Comparison of ENCODE assay signal across 9 cellular contexts in genomic region chr5:158431369-158432029, GRCh38.
DNase-seq lines count a peak whose midpoint lies in the region; ATAC-seq and TF ChIP-seq lines count a peak whose summit lies in the region.
"Had no signal": no experiment of that assay in that cellular context is flagged by ENCODE, and none has a peak within 500 bp of the region (broad histone marks: within the 10 kb centered on the region; RNA-seq: fewer than 3 reads in every experiment).

No MANE protein-coding gene starts in this region.

- peaks cover 0 to 6% (median 0%) of the 10 kb centered on the region in 9 donors for H3K9me3 Mint-ChIP-seq in naive thymus-derived CD8-positive, alpha-beta T cell
- H3K9me3 Mint-ChIP-seq: immature natural killer cell had no signal

- no peaks in the 10 kb centered on the region for H3K36me3 ChIP-seq in thyroid gland

- H3K4me1 Mint-ChIP-seq in naive thymus-derived CD8-positive, alpha-beta T cell: peaks cover 35 to 67% (median 61%) of the 10 kb centered on the region in 4 donors

- H3K4me3 ChIP-seq in GM12864 (ENCODE audit: low read depth, low read length) (no peak overlapping the region), cardiac fibroblast (replicated peaks in 1 of 2; ENCODE audit: low read depth in 2 of 2, low read length in 2 of 2) (no peak overlapping the region), thyroid gland (replicated peaks in 1 of 3) (no peak overlapping the region)

- H3K9me3 ChIP-seq in thyroid gland: no peaks in the 10 kb centered on the region

- no peak for TF ChIP-seq POLR2A in thyroid gland (IDR thresholded peaks at IDR 0.05)

- no peaks in the 10 kb centered on the region for H3K27me3 ChIP-seq in thyroid gland

- intact Hi-C loops in thyroid gland (cut with DNase I): no loop called here

- ATAC-seq in HG02798 (IDR thresholded peaks at IDR 0.05; ENCODE audit: poor library complexity, unreplicated experiment) (peak; percentile 57), GM19324 (IDR thresholded peaks at IDR 0.05; ENCODE audit: low FRiP score, unreplicated experiment) (no peak)
- no peak for ATAC-seq in naive thymus-derived CD8-positive, alpha-beta T cell

- H3K36me3 Mint-ChIP-seq in naive thymus-derived CD8-positive, alpha-beta T cell: peaks cover 0 to 3% (median 0%) of the 10 kb centered on the region in 3 donors
- H3K36me3 Mint-ChIP-seq: immature natural killer cell had no signal

- peak overlapping the region in 6 of 10 donors; percentile 0 to 70 (median 48) for H3K27ac Mint-ChIP-seq in naive thymus-derived CD8-positive, alpha-beta T cell

- peaks cover 0 to 4% of the 10 kb centered on the region in 2 donors for H3K4me1 ChIP-seq in thyroid gland

- peak overlapping the region in 1 of 10 donors; percentile 32 for H3K4me3 Mint-ChIP-seq in naive thymus-derived CD8-positive, alpha-beta T cell
- H3K4me3 Mint-ChIP-seq: immature natural killer cell had no signal

- H3K27ac ChIP-seq in thyroid gland: no peak overlapping the region

- no peaks in the 10 kb centered on the region for H3K27me3 Mint-ChIP-seq in naive thymus-derived CD8-positive, alpha-beta T cell

- WGBS in thyroid gland, 2 donors: 95 to 100% methylated on average over 1 of the region's 1 CpG

- no peak for TF ChIP-seq CTCF in GM12864 (IDR thresholded peaks at IDR 0.05; ENCODE audit: low read depth, low read length, missing control alignments)
- TF ChIP-seq CTCF in cardiac fibroblast (IDR thresholded peaks at IDR 0.05; ENCODE audit: low read depth, low read length): no peak
- TF ChIP-seq CTCF in thyroid gland (IDR thresholded peaks at IDR 0.05): no peak

- POLR2A ChIA-PET in naive thymus-derived CD8-positive, alpha-beta T cell (lab: Charles Lee): no interaction called here

- peak; percentile 45 for DNase-seq in GM12864 (ENCODE audit: low read depth)
- peak; percentile 36 to 55 for DNase-seq in cardiac fibroblast (ENCODE audit: low read depth in 2 of 2)
- peak in 1 of 10 donors; percentile 9 for DNase-seq in naive thymus-derived CD8-positive, alpha-beta T cell
- DNase-seq in thyroid gland: no peak
- DNase-seq in stimulated activated CD4-positive, alpha-beta T cell treated with anti-CD3 and anti-CD28 coated beads, Interleukin-1b, Interleukin-23, amount 100 ng/mL, for 48 hours: no peak
- DNase-seq in NCI-H2196 treated with DMSO at 0.1 percent for 48 hours (lab: John Stamatoyannopoulos, UW; ENCODE audit: unreplicated experiment): no peak
- DNase-seq: immature natural killer cell had no signal

Comparison
In these comparisons a context has a peak if more than half of its experiments do, and no peak if none do; other contexts are left out.
1. DNase-seq: peak in GM12864 (single experiment) and cardiac fibroblast (2 of 2); none in thyroid gland (0 of 2), stimulated activated CD4-positive, alpha-beta T cell treated with anti-CD3 and anti-CD28 coated beads, Interleukin-1b, Interleukin-23, amount 100 ng/mL, for 48 hours (single experiment) and NCI-H2196 treated with DMSO at 0.1 percent for 48 hours (single experiment).